ENCODE assay signal across 20 cellular contexts in the genomic region with DNA sequence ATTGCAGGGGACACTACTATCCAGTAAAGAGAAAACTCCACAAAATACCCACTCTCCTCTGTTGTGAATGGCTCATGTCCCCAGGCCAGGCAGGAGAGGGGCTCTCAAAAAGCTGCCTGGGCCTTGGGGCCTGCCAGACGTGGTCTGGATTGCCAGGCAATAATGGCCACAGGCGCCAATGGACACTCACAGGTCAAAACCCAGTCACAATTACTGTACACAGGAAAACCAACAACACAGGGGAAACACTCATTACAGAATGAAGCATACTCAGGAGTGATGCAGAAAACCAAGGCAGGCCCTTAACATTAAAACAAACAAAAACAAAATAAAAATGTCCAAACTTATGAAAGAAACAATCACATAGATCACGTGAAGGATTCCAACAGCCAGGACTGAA.
"Had no signal": no experiment of that assay in that cellular context is flagged by ENCODE, and none has a peak within 500 bp of the region (broad histone marks: within the 10 kb centered on the region; RNA-seq: fewer than 3 reads in every experiment).

No MANE protein-coding gene starts in this region.

- H3K27ac ChIP-seq: cardiac muscle cell, PC-9 had no signal

- H3K27ac Mint-ChIP-seq: activated CD8-positive, alpha-beta T cell treated with anti-CD3 and anti-CD28 coated beads for 36 hours; activated naive CD4-positive, alpha-beta T cell treated with anti-CD3 and anti-CD28 coated beads, Interleukin-2, amount 50 U/mL, for 24 hours; activated T-helper 1 cell treated with anti-CD3 and anti-CD28 coated beads, Interleukin-12 subunit alpha, Interleukin-12 subunit beta, Interleukin-2, Interleukin-4 antibody, amounts not matched to agents 30 ng/mL and 10 ng/mL and 1 ng/mL, durations not matched to agents 14 hours and 24 hours and 36 hours; T-helper 1 cell treated with Interleukin-12 subunit alpha and Interleukin-12 subunit beta and Interleukin-4 antibody, amounts not matched to agents 30 μg/mL and 1 μg/mL, for 36 hours had no signal

- DNase-seq: activated CD4-positive, alpha-beta T cell treated with anti-CD3 and anti-CD28 coated beads for 4 hours; activated CD8-positive, alpha-beta memory T cell treated with anti-CD3 and anti-CD28 coated beads, Interleukin-2, amount 50 U/mL, for 4 hours; activated CD8-positive, alpha-beta T cell treated with anti-CD3 and anti-CD28 coated beads for 36 hours; activated effector memory CD4-positive, alpha-beta T cell treated with Interleukin-2 at 50 U/mL for 16 hours; activated naive CD4-positive, alpha-beta T cell; aorta; MM.1S; NCI-H1105; NCI-H146; NCI-H187 treated with DMSO at 0.1 percent for 48 hours; NCI-H2081 treated with DMSO at 0.1 percent for 48 hours; NCI-H226; NCI-H526 treated with DMSO at 0.1 percent for 48 hours; NCI-H82; PC-9; SHP77 treated with DMSO at 0.1 percent for 48 hours had no signal

- H3K4me3 Mint-ChIP-seq: activated CD8-positive, alpha-beta T cell treated with anti-CD3 and anti-CD28 coated beads for 36 hours; activated naive CD4-positive, alpha-beta T cell treated with anti-CD3 and anti-CD28 coated beads, Interleukin-2, amount 50 U/mL, for 24 hours; activated T-helper 1 cell treated with anti-CD3 and anti-CD28 coated beads, Interleukin-12 subunit alpha, Interleukin-12 subunit beta, Interleukin-2, Interleukin-4 antibody, amounts not matched to agents 30 ng/mL and 10 ng/mL and 1 ng/mL, durations not matched to agents 14 hours and 24 hours and 36 hours; T-helper 1 cell treated with Interleukin-12 subunit alpha and Interleukin-12 subunit beta and Interleukin-4 antibody, amounts not matched to agents 30 μg/mL and 1 μg/mL, for 36 hours had no signal

- H3K9me3 Mint-ChIP-seq: activated CD8-positive, alpha-beta T cell treated with anti-CD3 and anti-CD28 coated beads for 36 hours; activated naive CD4-positive, alpha-beta T cell treated with anti-CD3 and anti-CD28 coated beads, Interleukin-2, amount 50 U/mL, for 24 hours; activated T-helper 1 cell treated with anti-CD3 and anti-CD28 coated beads, Interleukin-12 subunit alpha, Interleukin-12 subunit beta, Interleukin-2, Interleukin-4 antibody, amounts not matched to agents 30 ng/mL and 10 ng/mL and 1 ng/mL, durations not matched to agents 14 hours and 24 hours and 36 hours; T-helper 1 cell treated with Interleukin-12 subunit alpha and Interleukin-12 subunit beta and Interleukin-4 antibody, amounts not matched to agents 30 μg/mL and 1 μg/mL, for 36 hours had no signal

- H3K4me3 ChIP-seq: cardiac muscle cell, PC-9 had no signal

- H3K4me1 Mint-ChIP-seq: activated naive CD4-positive, alpha-beta T cell treated with anti-CD3 and anti-CD28 coated beads, Interleukin-2, amount 50 U/mL, for 24 hours had no signal

- H3K36me3 Mint-ChIP-seq: activated naive CD4-positive, alpha-beta T cell treated with anti-CD3 and anti-CD28 coated beads, Interleukin-2, amount 50 U/mL, for 24 hours had no signal

- H3K27me3 Mint-ChIP-seq: activated CD8-positive, alpha-beta T cell treated with anti-CD3 and anti-CD28 coated beads for 36 hours; activated naive CD4-positive, alpha-beta T cell treated with anti-CD3 and anti-CD28 coated beads, Interleukin-2, amount 50 U/mL, for 24 hours had no signal
